In the genomic region with DNA sequence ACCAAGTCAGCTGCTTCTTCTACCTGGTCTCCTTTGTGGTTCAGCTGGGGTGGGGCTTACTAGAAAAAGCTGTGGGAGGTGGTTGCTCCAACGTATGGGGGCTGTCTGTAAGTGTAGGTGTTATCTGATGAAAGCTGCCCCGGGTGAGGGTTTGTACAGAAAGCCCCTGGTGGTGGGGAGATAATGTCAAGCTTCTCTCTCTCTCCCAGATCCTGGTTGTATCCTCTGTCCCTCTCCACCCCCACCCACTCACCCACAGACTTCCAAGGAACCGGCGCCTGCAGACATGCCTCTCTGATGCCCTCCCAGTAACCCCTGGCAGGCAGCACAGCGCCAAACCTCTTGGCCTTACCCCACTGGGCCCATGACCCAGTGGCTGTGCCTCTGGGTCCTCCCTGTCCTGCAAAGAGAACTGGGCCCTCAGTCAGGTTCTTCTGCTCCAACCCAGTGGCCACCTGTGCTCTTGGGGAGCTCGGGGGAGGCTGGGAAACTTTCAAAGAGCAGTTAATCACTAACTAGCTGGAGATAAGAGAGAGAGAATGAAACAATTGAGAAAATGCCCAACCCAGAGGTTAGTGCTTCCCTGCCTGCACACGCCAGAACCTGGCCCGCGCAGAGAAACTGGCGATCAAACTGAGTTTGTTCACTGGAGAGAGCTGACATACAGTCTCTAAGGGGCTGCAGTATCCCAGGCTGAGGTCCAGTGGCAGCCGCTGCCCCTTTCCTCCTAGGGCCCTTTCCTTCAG, we compare ENCODE assay signal across 1 cellular context.
TF ChIP-seq lines count a peak whose summit lies in the region.

No MANE protein-coding gene starts in this region.

TF ChIP-seq in K562, 482 proteins besides CTCF, POLR2A, EP300 and RAD21 (continued from another document):
- TF ChIP-seq HOMEZ (CRISPR knock-in tag; IDR thresholded peaks at IDR 0.05) (0 out of 2 replicates have a peak, but pooled peaks have one; percentile 23), NCOA2 (IDR thresholded peaks at IDR 0.05; ENCODE audit: partially characterized antibody in 2 of 2) (no peak), POLR2G (IDR thresholded peaks at IDR 0.05; ENCODE audit: low read depth, low read length) (0 out of 2 replicates have a peak, but pooled peaks have one; percentile 16), TAL1 (IDR thresholded peaks at IDR 0.05) (peak; percentile 72), ELK1 (CRISPR knock-in tag; IDR thresholded peaks at IDR 0.05) (no peak), HDAC2 (IDR thresholded peaks at IDR 0.05) (peak; percentile 65), NFATC3 (IDR thresholded peaks at IDR 0.05) (no peak), LEF1 (IDR thresholded peaks at IDR 0.05) (peak; percentile 72; the same call in 1 of the 2 replicates), CXXC5 (CRISPR knock-in tag; IDR thresholded peaks at IDR 0.05) (peak; percentile 53), ARID1B (IDR thresholded peaks at IDR 0.05) (peak; percentile 92), KAT7 (CRISPR knock-in tag; IDR thresholded peaks at IDR 0.05; ENCODE audit: borderline replicate concordance) (no peak), ZBTB26 (CRISPR knock-in tag; IDR thresholded peaks at IDR 0.05) (no peak), ZNF165 (CRISPR knock-in tag; IDR thresholded peaks at IDR 0.05; ENCODE audit: borderline replicate concordance) (no peak), NCOA1 (IDR thresholded peaks at IDR 0.05; ENCODE audit: low read depth) (peak; percentile 58; the same call in 1 of the 2 replicates), CHD1 (IDR thresholded peaks at IDR 0.05; ENCODE audit: low read length) (no peak), ZBTB40 (IDR thresholded peaks at IDR 0.05) (no peak), ZBTB40 (CRISPR knock-in tag; IDR thresholded peaks at IDR 0.05) (no peak), CHD4 (IDR thresholded peaks at IDR 0.05; ENCODE audit: insufficient read depth, insufficient replicate concordance, low read depth, low read length, poor library complexity, severe bottlenecking) (peak; percentile 25), MBD2 (IDR thresholded peaks at IDR 0.05; ENCODE audit: borderline replicate concordance, low read depth) (peak; percentile 9), BRF1 (IDR thresholded peaks at IDR 0.05; ENCODE audit: borderline replicate concordance, extremely low read depth, insufficient read length) (no peak), RUNX1 (IDR thresholded peaks at IDR 0.05; ENCODE audit: low read depth) (no peak), ZBTB7A (IDR thresholded peaks at IDR 0.05; ENCODE audit: borderline replicate concordance, control insufficient read depth, low read depth, low read length) (no peak), SOX6 (IDR thresholded peaks at IDR 0.05) (peak; percentile 83), POLR3A (IDR thresholded peaks at IDR 0.05; ENCODE audit: borderline replicate concordance, extremely low read depth, insufficient read depth, insufficient read length) (no peak), SMAD2 (IDR thresholded peaks at IDR 0.05; ENCODE audit: low read depth, low read length) (no peak), TAF7 (tag; IDR thresholded peaks at IDR 0.05) (peak; percentile 47; the same call in 1 of the 2 replicates), RBM22 (IDR thresholded peaks at IDR 0.05; ENCODE audit: low read depth, low read length, poor library complexity, severe bottlenecking) (no peak), CHCHD3 (CRISPR knock-in tag; IDR thresholded peaks at IDR 0.05) (no peak), MTA1 (IDR thresholded peaks at IDR 0.05; ENCODE audit: borderline replicate concordance) (peak; percentile 50; the same call in 1 of the 2 replicates), DDX20 (tag; IDR thresholded peaks at IDR 0.05; ENCODE audit: low read depth) (peak; percentile 55; the same call in 1 of the 2 replicates), CBFA2T2 (conservative IDR thresholded peaks at IDR 0.05) (peak; percentile 80), RBBP5 (IDR thresholded peaks at IDR 0.05; ENCODE audit: borderline replicate concordance, insufficient read depth, low read length, poor library complexity, severe bottlenecking) (peak; percentile 54)
- TF ChIP-seq, protein P1, sequence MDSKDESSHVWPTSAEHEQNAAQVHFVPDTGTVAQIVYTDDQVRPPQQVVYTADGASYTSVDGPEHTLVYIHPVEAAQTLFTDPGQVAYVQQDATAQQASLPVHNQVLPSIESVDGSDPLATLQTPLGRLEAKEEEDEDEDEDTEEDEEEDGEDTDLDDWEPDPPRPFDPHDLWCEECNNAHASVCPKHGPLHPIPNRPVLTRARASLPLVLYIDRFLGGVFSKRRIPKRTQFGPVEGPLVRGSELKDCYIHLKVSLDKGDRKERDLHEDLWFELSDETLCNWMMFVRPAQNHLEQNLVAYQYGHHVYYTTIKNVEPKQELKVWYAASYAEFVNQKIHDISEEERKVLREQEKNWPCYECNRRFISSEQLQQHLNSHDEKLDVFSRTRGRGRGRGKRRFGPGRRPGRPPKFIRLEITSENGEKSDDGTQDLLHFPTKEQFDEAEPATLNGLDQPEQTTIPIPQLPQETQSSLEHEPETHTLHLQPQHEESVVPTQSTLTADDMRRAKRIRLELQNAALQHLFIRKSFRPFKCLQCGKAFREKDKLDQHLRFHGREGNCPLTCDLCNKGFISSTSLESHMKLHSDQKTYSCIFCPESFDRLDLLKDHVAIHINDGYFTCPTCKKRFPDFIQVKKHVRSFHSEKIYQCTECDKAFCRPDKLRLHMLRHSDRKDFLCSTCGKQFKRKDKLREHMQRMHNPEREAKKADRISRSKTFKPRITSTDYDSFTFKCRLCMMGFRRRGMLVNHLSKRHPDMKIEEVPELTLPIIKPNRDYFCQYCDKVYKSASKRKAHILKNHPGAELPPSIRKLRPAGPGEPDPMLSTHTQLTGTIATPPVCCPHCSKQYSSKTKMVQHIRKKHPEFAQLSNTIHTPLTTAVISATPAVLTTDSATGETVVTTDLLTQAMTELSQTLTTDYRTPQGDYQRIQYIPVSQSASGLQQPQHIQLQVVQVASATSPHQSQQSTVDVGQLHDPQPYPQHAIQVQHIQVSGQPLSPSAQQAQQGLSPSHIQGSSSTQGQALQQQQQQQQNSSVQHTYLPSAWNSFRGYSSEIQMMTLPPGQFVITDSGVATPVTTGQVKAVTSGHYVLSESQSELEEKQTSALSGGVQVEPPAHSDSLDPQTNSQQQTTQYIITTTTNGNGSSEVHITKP (IDR thresholded peaks at IDR 0.05; ENCODE audit: partially characterized antibody) = peak; percentile 31
- TF ChIP-seq, protein P2, sequence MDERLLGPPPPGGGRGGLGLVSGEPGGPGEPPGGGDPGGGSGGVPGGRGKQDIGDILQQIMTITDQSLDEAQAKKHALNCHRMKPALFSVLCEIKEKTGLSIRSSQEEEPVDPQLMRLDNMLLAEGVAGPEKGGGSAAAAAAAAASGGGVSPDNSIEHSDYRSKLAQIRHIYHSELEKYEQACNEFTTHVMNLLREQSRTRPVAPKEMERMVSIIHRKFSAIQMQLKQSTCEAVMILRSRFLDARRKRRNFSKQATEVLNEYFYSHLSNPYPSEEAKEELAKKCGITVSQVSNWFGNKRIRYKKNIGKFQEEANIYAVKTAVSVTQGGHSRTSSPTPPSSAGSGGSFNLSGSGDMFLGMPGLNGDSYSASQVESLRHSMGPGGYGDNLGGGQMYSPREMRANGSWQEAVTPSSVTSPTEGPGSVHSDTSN (CRISPR knock-in tag; IDR thresholded peaks at IDR 0.05; ENCODE audit: low read depth) = no peak
- TF ChIP-seq, protein P2 (tag; conservative IDR thresholded peaks at IDR 0.05; ENCODE audit: low read depth) = peak; percentile 64
